ENCODE assay signal across 1 cellular context in the genomic region with DNA sequence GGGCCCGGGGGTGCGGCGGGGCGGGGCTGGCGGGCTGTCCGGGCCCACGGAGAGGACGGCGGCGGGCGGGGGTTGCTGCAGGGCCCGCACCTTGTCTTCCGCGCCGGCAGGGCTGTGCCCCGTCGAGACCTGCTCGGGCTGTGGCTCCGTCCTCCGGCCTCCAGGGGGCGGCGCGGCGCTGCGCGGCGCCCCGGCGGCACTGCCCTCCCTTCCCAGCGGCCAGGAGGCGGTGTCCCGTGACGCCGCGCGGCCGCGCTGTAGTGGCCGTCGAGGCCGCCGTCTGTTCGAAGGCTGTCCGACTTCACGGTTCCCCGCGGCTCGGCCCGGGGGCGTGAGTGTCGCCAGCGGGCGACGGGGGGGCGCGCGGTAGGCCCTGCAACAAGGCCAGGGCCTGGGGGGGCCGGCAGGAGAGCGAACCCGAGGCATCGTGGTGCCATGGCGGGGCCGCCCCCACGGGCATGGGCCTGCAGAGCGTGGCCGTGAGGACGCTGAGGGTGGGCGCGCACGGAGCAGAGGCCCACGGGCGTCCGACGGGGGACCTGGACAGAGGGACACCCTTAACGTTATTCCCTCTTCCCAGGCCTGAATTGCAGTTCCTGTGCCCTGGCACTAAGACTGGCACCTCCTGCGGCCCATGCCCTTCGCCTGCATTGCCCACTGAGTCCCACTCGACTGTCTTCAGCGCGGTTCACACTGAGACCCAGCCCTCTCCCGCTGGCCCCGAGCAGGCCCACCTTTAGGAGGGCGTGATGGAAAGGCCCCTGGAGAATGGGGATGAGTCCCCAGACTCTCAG.
TF ChIP-seq lines count a peak whose summit lies in the region.

A gene with protein sequence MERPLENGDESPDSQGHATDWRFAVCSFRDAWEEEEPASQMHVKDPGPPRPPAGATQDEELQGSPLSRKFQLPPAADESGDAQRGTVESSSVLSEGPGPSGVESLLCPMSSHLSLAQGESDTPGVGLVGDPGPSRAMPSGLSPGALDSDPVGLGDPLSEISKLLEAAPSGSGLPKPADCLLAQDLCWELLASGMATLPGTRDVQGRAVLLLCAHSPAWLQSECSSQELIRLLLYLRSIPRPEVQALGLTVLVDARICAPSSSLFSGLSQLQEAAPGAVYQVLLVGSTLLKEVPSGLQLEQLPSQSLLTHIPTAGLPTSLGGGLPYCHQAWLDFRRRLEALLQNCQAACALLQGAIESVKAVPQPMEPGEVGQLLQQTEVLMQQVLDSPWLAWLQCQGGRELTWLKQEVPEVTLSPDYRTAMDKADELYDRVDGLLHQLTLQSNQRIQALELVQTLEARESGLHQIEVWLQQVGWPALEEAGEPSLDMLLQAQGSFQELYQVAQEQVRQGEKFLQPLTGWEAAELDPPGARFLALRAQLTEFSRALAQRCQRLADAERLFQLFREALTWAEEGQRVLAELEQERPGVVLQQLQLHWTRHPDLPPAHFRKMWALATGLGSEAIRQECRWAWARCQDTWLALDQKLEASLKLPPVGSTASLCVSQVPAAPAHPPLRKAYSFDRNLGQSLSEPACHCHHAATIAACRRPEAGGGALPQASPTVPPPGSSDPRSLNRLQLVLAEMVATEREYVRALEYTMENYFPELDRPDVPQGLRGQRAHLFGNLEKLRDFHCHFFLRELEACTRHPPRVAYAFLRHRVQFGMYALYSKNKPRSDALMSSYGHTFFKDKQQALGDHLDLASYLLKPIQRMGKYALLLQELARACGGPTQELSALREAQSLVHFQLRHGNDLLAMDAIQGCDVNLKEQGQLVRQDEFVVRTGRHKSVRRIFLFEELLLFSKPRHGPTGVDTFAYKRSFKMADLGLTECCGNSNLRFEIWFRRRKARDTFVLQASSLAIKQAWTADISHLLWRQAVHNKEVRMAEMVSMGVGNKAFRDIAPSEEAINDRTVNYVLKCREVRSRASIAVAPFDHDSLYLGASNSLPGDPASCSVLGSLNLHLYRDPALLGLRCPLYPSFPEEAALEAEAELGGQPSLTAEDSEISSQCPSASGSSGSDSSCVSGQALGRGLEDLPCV (plus strand): TSS at position 237 of the 794 bp plus-strand sequence. CDS start 513 bp downstream, at position 750.

TF ChIP-seq in HepG2, 621 proteins besides CTCF, POLR2A, EP300 and RAD21 (continued from another document and continues in another):
- TF ChIP-seq, protein P1, sequence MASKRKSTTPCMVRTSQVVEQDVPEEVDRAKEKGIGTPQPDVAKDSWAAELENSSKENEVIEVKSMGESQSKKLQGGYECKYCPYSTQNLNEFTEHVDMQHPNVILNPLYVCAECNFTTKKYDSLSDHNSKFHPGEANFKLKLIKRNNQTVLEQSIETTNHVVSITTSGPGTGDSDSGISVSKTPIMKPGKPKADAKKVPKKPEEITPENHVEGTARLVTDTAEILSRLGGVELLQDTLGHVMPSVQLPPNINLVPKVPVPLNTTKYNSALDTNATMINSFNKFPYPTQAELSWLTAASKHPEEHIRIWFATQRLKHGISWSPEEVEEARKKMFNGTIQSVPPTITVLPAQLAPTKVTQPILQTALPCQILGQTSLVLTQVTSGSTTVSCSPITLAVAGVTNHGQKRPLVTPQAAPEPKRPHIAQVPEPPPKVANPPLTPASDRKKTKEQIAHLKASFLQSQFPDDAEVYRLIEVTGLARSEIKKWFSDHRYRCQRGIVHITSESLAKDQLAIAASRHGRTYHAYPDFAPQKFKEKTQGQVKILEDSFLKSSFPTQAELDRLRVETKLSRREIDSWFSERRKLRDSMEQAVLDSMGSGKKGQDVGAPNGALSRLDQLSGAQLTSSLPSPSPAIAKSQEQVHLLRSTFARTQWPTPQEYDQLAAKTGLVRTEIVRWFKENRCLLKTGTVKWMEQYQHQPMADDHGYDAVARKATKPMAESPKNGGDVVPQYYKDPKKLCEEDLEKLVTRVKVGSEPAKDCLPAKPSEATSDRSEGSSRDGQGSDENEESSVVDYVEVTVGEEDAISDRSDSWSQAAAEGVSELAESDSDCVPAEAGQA (IDR thresholded peaks at IDR 0.05; ENCODE audit: low read depth) = no peak
- TF ChIP-seq, protein P1 (CRISPR knock-in tag; IDR thresholded peaks at IDR 0.05; ENCODE audit: borderline replicate concordance) = peak; percentile 95; the same call in 1 of the 2 replicates
- TF ChIP-seq, protein P2, sequence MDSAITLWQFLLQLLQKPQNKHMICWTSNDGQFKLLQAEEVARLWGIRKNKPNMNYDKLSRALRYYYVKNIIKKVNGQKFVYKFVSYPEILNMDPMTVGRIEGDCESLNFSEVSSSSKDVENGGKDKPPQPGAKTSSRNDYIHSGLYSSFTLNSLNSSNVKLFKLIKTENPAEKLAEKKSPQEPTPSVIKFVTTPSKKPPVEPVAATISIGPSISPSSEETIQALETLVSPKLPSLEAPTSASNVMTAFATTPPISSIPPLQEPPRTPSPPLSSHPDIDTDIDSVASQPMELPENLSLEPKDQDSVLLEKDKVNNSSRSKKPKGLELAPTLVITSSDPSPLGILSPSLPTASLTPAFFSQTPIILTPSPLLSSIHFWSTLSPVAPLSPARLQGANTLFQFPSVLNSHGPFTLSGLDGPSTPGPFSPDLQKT (CRISPR knock-in tag; IDR thresholded peaks at IDR 0.05; ENCODE audit: borderline replicate concordance) = 0 out of 2 replicates have a peak, but pooled peaks have one; percentile 11
- no peak for TF ChIP-seq KMT2A (CRISPR knock-in tag; IDR thresholded peaks at IDR 0.05)
- peak; percentile 96; the same call in 1 of the 2 replicates for TF ChIP-seq ZNF546 (CRISPR knock-in tag; conservative IDR thresholded peaks at IDR 0.05)
- TF ChIP-seq MTF2 (CRISPR knock-in tag; IDR thresholded peaks at IDR 0.05; ENCODE audit: borderline replicate concordance) = peak; percentile 53; the same call in 1 of the 2 replicates
- TF ChIP-seq, protein P3, sequence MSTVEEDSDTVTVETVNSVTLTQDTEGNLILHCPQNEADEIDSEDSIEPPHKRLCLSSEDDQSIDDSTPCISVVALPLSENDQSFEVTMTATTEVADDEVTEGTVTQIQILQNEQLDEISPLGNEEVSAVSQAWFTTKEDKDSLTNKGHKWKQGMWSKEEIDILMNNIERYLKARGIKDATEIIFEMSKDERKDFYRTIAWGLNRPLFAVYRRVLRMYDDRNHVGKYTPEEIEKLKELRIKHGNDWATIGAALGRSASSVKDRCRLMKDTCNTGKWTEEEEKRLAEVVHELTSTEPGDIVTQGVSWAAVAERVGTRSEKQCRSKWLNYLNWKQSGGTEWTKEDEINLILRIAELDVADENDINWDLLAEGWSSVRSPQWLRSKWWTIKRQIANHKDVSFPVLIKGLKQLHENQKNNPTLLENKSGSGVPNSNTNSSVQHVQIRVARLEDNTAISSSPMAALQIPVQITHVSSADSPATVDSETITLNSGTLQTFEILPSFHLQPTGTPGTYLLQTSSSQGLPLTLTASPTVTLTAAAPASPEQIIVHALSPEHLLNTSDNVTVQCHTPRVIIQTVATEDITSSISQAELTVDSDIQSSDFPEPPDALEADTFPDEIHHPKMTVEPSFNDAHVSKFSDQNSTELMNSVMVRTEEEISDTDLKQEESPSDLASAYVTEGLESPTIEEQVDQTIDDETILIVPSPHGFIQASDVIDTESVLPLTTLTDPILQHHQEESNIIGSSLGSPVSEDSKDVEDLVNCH (CRISPR knock-in tag; IDR thresholded peaks at IDR 0.05) = 0 out of 2 replicates have a peak, but pooled peaks have one; percentile 46
- TF ChIP-seq TGIF2 (CRISPR knock-in tag; IDR thresholded peaks at IDR 0.05) = 0 out of 2 replicates have a peak, but pooled peaks have one; percentile 59
- peak; percentile 79 for TF ChIP-seq CCDC6 (CRISPR knock-in tag; IDR thresholded peaks at IDR 0.05)
- TF ChIP-seq SKI (IDR thresholded peaks at IDR 0.05; ENCODE audit: partially characterized antibody) = peak; percentile 68
- TF ChIP-seq ZNF883 (CRISPR knock-in tag; IDR thresholded peaks at IDR 0.05; ENCODE audit: not compliant biosample characterization) = peak; percentile 91
- no peak for TF ChIP-seq MAFG (CRISPR knock-in tag; IDR thresholded peaks at IDR 0.05)
- TF ChIP-seq, protein P4, sequence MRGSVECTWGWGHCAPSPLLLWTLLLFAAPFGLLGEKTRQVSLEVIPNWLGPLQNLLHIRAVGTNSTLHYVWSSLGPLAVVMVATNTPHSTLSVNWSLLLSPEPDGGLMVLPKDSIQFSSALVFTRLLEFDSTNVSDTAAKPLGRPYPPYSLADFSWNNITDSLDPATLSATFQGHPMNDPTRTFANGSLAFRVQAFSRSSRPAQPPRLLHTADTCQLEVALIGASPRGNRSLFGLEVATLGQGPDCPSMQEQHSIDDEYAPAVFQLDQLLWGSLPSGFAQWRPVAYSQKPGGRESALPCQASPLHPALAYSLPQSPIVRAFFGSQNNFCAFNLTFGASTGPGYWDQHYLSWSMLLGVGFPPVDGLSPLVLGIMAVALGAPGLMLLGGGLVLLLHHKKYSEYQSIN (CRISPR knock-in tag; IDR thresholded peaks at IDR 0.05; ENCODE audit: borderline replicate concordance) = no peak
- TF ChIP-seq ZSCAN22 (CRISPR knock-in tag; IDR thresholded peaks at IDR 0.05) = no peak; the same call in 1 of the 2 replicates
- TF ChIP-seq, protein P5, sequence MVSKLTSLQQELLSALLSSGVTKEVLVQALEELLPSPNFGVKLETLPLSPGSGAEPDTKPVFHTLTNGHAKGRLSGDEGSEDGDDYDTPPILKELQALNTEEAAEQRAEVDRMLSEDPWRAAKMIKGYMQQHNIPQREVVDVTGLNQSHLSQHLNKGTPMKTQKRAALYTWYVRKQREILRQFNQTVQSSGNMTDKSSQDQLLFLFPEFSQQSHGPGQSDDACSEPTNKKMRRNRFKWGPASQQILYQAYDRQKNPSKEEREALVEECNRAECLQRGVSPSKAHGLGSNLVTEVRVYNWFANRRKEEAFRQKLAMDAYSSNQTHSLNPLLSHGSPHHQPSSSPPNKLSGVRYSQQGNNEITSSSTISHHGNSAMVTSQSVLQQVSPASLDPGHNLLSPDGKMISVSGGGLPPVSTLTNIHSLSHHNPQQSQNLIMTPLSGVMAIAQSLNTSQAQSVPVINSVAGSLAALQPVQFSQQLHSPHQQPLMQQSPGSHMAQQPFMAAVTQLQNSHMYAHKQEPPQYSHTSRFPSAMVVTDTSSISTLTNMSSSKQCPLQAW (CRISPR knock-in tag; IDR thresholded peaks at IDR 0.05) = no peak
- TF ChIP-seq ZNF136 (CRISPR knock-in tag; IDR thresholded peaks at IDR 0.05; ENCODE audit: low read depth) = no peak
- TF ChIP-seq, protein P6, sequence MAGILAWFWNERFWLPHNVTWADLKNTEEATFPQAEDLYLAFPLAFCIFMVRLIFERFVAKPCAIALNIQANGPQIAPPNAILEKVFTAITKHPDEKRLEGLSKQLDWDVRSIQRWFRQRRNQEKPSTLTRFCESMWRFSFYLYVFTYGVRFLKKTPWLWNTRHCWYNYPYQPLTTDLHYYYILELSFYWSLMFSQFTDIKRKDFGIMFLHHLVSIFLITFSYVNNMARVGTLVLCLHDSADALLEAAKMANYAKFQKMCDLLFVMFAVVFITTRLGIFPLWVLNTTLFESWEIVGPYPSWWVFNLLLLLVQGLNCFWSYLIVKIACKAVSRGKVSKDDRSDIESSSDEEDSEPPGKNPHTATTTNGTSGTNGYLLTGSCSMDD (CRISPR knock-in tag; IDR thresholded peaks at IDR 0.05) = peak; percentile 77; the same call in 1 of the 2 replicates
- peak; percentile 66; the same call in 1 of the 2 replicates for TF ChIP-seq ZNF772 (CRISPR knock-in tag; IDR thresholded peaks at IDR 0.05)
- no peak for TF ChIP-seq ZFP36 (IDR thresholded peaks at IDR 0.05; ENCODE audit: borderline replicate concordance, low read depth, low read length, partially characterized antibody)
- TF ChIP-seq, protein P7, sequence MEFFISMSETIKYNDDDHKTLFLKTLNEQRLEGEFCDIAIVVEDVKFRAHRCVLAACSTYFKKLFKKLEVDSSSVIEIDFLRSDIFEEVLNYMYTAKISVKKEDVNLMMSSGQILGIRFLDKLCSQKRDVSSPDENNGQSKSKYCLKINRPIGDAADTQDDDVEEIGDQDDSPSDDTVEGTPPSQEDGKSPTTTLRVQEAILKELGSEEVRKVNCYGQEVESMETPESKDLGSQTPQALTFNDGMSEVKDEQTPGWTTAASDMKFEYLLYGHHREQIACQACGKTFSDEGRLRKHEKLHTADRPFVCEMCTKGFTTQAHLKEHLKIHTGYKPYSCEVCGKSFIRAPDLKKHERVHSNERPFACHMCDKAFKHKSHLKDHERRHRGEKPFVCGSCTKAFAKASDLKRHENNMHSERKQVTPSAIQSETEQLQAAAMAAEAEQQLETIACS (CRISPR knock-in tag; IDR thresholded peaks at IDR 0.05) = 0 out of 2 replicates have a peak, but pooled peaks have one; percentile 16
- TF ChIP-seq, protein P8, sequence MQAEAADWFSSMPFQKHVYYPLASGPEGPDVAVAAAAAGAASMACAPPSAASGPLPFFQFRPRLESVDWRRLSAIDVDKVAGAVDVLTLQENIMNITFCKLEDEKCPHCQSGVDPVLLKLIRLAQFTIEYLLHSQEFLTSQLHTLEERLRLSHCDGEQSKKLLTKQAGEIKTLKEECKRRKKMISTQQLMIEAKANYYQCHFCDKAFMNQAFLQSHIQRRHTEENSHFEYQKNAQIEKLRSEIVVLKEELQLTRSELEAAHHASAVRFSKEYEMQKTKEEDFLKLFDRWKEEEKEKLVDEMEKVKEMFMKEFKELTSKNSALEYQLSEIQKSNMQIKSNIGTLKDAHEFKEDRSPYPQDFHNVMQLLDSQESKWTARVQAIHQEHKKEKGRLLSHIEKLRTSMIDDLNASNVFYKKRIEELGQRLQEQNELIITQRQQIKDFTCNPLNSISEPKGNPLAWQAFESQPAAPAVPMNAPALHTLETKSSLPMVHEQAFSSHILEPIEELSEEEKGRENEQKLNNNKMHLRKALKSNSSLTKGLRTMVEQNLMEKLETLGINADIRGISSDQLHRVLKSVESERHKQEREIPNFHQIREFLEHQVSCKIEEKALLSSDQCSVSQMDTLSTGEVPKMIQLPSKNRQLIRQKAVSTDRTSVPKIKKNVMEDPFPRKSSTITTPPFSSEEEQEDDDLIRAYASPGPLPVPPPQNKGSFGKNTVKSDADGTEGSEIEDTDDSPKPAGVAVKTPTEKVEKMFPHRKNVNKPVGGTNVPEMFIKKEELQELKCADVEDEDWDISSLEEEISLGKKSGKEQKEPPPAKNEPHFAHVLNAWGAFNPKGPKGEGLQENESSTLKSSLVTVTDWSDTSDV (CRISPR knock-in tag; IDR thresholded peaks at IDR 0.05) = no peak; the same call in 1 of the 2 replicates
- TF ChIP-seq, protein P9, sequence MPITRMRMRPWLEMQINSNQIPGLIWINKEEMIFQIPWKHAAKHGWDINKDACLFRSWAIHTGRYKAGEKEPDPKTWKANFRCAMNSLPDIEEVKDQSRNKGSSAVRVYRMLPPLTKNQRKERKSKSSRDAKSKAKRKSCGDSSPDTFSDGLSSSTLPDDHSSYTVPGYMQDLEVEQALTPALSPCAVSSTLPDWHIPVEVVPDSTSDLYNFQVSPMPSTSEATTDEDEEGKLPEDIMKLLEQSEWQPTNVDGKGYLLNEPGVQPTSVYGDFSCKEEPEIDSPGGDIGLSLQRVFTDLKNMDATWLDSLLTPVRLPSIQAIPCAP (CRISPR knock-in tag; IDR thresholded peaks at IDR 0.05; ENCODE audit: low read depth) = peak; percentile 75; the same call in 1 of the 2 replicates
